In genomic region chr19:41691268-41691970, GRCh38 we compare ENCODE assay signal across 9 cellular contexts. TPM values are rescaled to one million over a fixed set of nuclear protein-coding genes. Genes with fewer than 3 reads are reported as not detected.
A peak's percentile ranks its signal among the peaks of the same experiment; 100 is the strongest.
DNase-seq lines count a peak whose midpoint lies in the region; ATAC-seq, FAIRE-seq and TF ChIP-seq lines count a peak whose summit lies in the region.
"Had no signal": no experiment of that assay in that cellular context is flagged by ENCODE, and none has a peak within 500 bp of the region (broad histone marks: within the 10 kb centered on the region; RNA-seq: fewer than 3 reads in every experiment).

No MANE protein-coding gene starts in this region.

- H3K27me3 ChIP-seq in K562 (ENCODE audit: control insufficient read depth in 2 of 2, insufficient read depth in 2 of 2, low read length in 2 of 2) (no peaks in the 10 kb centered on the region; a peak in 1 of 5 replicates), parathyroid adenoma (ENCODE audit: control insufficient read depth, insufficient read depth, low read length) (no peaks in the 10 kb centered on the region)

- no peaks in the 10 kb centered on the region for H4K20me1 ChIP-seq in K562 (replicated peaks; ENCODE audit: control insufficient read depth, insufficient read depth, low read length)

- intact Hi-C loops in K562 (cut with micrococcal nuclease) = loop anchor here (5.0 kb wide), 1 partner anchor 49 kb away; no protein-coding TSS in a partner anchor

- no peak overlapping the region; a peak in 1 of 4 replicates for H3K9ac ChIP-seq in K562 (ENCODE audit: insufficient read depth in 1 of 2, low read depth in 2 of 2, low read length in 2 of 2)
- no peak overlapping the region for H3K9ac ChIP-seq in parathyroid adenoma

- TF ChIP-seq EP300 in K562 (IDR thresholded peaks at IDR 0.05; ENCODE audit: low read length) = no peak

- no peaks in the 10 kb centered on the region for H3K36me3 ChIP-seq in K562 (ENCODE audit: control insufficient read depth, insufficient read depth, low read length)
- no peaks in the 10 kb centered on the region for H3K36me3 ChIP-seq in parathyroid adenoma (ENCODE audit: control insufficient read depth, insufficient read depth, low read length)

- peak; percentile 81 for FAIRE-seq in K562 (lab: Jason Lieb, UNC)

- POLR2A ChIA-PET in K562 (lab: Yijun Ruan, JAX) = no interaction called here

- no TSS peak for BruUV-seq in K562 (replicated peaks; lab: Mats Ljungman, UMichigan)

- TF ChIP-seq CTCF in K562 (IDR thresholded peaks at IDR 0.05 in 2 of 3, conservative IDR thresholded peaks at IDR 0.05 in 1 of 3; ENCODE audit: insufficient read depth in 2 of 3, low read depth in 1 of 3, low read length in 3 of 3) (peak; percentile 62 to 75 (median 71)), parathyroid adenoma (IDR thresholded peaks at IDR 0.05) (peak; percentile 47)

- TF ChIP-seq RAD21 in K562 (CRISPR knock-in tag; conservative IDR thresholded peaks at IDR 0.05 in 1 of 2, IDR thresholded peaks at IDR 0.05 in 1 of 2) = peak in 1 of 2 experiments; percentile 28; a peak in 1 of 4 replicates

- H3K27ac ChIP-seq in K562 (ENCODE audit: extremely low read depth, low read depth, low read length) = no peak overlapping the region
- H3K27ac ChIP-seq in parathyroid adenoma = no peak overlapping the region
- H3K27ac ChIP-seq: skin epidermis had no signal

- CTCF ChIA-PET in K562 (lab: Yijun Ruan, JAX; ENCODE audit: low intra/inter-chr PET ratio) = no interaction called here

- H3K4me3 ChIP-seq in K562 (no peak overlapping the region), parathyroid adenoma (ENCODE audit: low read depth, low read length) (no peak overlapping the region)
- H3K4me3 ChIP-seq: skin epidermis had no signal

- no peaks in the 10 kb centered on the region; a peak in 1 of 5 replicates for H3K4me1 ChIP-seq in K562 (replicated peaks in 1 of 2; ENCODE audit: control insufficient read depth in 2 of 2, insufficient read depth in 2 of 2, low read length in 2 of 2)
- no peaks in the 10 kb centered on the region for H3K4me1 ChIP-seq in parathyroid adenoma

- H3K9me3 ChIP-seq in K562 (replicated peaks; ENCODE audit: control insufficient read depth, insufficient read depth, low read depth, low read length) (no peaks in the 10 kb centered on the region), parathyroid adenoma (ENCODE audit: control insufficient read depth, low read length) (no peaks in the 10 kb centered on the region)

- no peak for TF ChIP-seq POLR2A in K562 (conservative IDR thresholded peaks at IDR 0.05)

- no peaks in the 10 kb centered on the region for H3K9me1 ChIP-seq in K562 (ENCODE audit: control insufficient read depth, insufficient read depth, low read length)

- H3K4me2 ChIP-seq in K562 (ENCODE audit: insufficient read depth, low read length) (no peak overlapping the region), parathyroid adenoma (ENCODE audit: low read length) (no peak overlapping the region)

- 7% methylated on average over 17 of the region's 20 CpGs for WGBS in K562 (ENCODE audit: insufficient coverage, low coverage, missing lambda C conversion rate)

- no peak overlapping the region for H2AFZ ChIP-seq in K562 (ENCODE audit: low read depth, low read length)
- peak overlapping the region; percentile 68 for H2AFZ ChIP-seq in parathyroid adenoma

- no peaks in the 10 kb centered on the region for H3K79me2 ChIP-seq in K562 (ENCODE audit: control insufficient read depth, insufficient read depth, low read length)
- no peaks in the 10 kb centered on the region for H3K79me2 ChIP-seq in parathyroid adenoma

- in situ Hi-C loops in K562 (cut with MboI) = no loop called here

- peak; percentile 43 to 46 for DNase-seq in activated T-cell treated with anti-CD3 and anti-CD28 coated beads, Interleukin-2, amount 50 U/mL, for 48 hours
- no peak for DNase-seq in activated T-cell treated with anti-CD3 and anti-CD28 coated beads, Interleukin-2, amount 50 U/mL, for 1 hour
- DNase-seq in NCI-H2029 treated with DMSO at 0.1 percent for 48 hours (lab: John Stamatoyannopoulos, UW) (peak; percentile 20), K562 (ENCODE audit: extremely low read depth in 1 of 4, low spot score in 3 of 4) (peak; percentile 35 to 64 (median 54)), GOT3 (lab: John Stamatoyannopoulos, UW) (no peak), T-helper 2 cell (no peak), GM19240 (ENCODE audit: insufficient read length, low spot score) (no peak)

- peak; percentile 87 for ATAC-seq in K562

TF ChIP-seq in K562, 482 proteins besides CTCF, POLR2A, EP300 and RAD21:
- peak; percentile 70; the same call in 1 of the 2 replicates for TF ChIP-seq HINFP (tag; conservative IDR thresholded peaks at IDR 0.05; ENCODE audit: low read depth)
- no peak for TF ChIP-seq ZNF395 (CRISPR knock-in tag; IDR thresholded peaks at IDR 0.05)
- peak; percentile 16; the same call in 1 of the 2 replicates for TF ChIP-seq TFAP4 (CRISPR knock-in tag; IDR thresholded peaks at IDR 0.05; ENCODE audit: borderline replicate concordance)

RNA-seq across cellular contexts. Expression of gene CEACAM7, which starts 3.3 kb away (rescaled TPM):
- not detected in 2 replicates for total RNA-seq in K562 (2011; cell fraction: chromatin; rRNA removed; ENCODE audit: low replicate concordance)
- not detected in 2 replicates for total RNA-seq in K562 (2011; cell fraction: nucleolus; rRNA removed)
- total RNA-seq in K562 (2011; cell fraction: nucleoplasm; rRNA removed) = not detected in 2 replicates
- not detected in 2 replicates for total RNA-seq in K562 (2014; rRNA removed)
- total RNA-seq in K562 (2014; rRNA removed; fragmentation: Illumina TruSeq; extraction: Trizol) = not detected in 2 replicates
- total RNA-seq in K562 (2015; rRNA removed; fragmentation: Illumina TruSeq; extraction: Trizol) = not detected in 2 replicates
- total RNA-seq in K562 (2021) = 0.09 TPM in 1 of 2 replicates, not detected in the other
- not detected in 2 replicates for polyA plus RNA-seq in K562 (2011; rRNA removed)
- polyA plus RNA-seq in K562 (2011; cell fraction: cytosol; rRNA removed) = not detected in 2 replicates
- not detected in 2 replicates for polyA plus RNA-seq in K562 (2011; cell fraction: nucleus; rRNA removed)
- polyA plus RNA-seq in K562 (2012) = not detected in 2 replicates
- not detected in 2 replicates for polyA plus RNA-seq in K562 (2014; fragmentation: Illumina TruSeq; extraction: Trizol)
- polyA plus RNA-seq in K562 (2014; fragmentation: Nextera tagmentation; extraction: Ambion mirVana) = not detected
- polyA plus RNA-seq in K562 (2014; rRNA removed) = not detected in 2 replicates
- not detected in 2 replicates for polyA minus RNA-seq in K562 (2011; rRNA and poly(A)+ RNA removed)
- polyA minus RNA-seq in K562 (2011; cell fraction: cytosol; rRNA and poly(A)+ RNA removed) = not detected in 2 replicates
- polyA minus RNA-seq in K562 (2011; cell fraction: nucleus; rRNA and poly(A)+ RNA removed) = not detected in 2 replicates

RNA-seq across cellular contexts. Expression of gene CEACAM5, which starts 17.0 kb away (rescaled TPM):
- total RNA-seq in K562 (2011; cell fraction: chromatin; rRNA removed; ENCODE audit: low replicate concordance) = not detected in 2 replicates
- total RNA-seq in K562 (2011; cell fraction: nucleolus; rRNA removed) = not detected in 2 replicates
- total RNA-seq in K562 (2011; cell fraction: nucleoplasm; rRNA removed) = not detected in 2 replicates
- not detected in 2 replicates for total RNA-seq in K562 (2014; rRNA removed)
- total RNA-seq in K562 (2014; rRNA removed; fragmentation: Illumina TruSeq; extraction: Trizol) = not detected in 2 replicates
- not detected in 2 replicates for total RNA-seq in K562 (2015; rRNA removed; fragmentation: Illumina TruSeq; extraction: Trizol)
- total RNA-seq in K562 (2021) = 0.33 and 1.7 TPM in 2 replicates
- polyA plus RNA-seq in K562 (2011; rRNA removed) = not detected in 2 replicates
- polyA plus RNA-seq in K562 (2011; cell fraction: cytosol; rRNA removed) = not detected in 2 replicates
- polyA plus RNA-seq in K562 (2011; cell fraction: nucleus; rRNA removed) = not detected in 2 replicates
- polyA plus RNA-seq in K562 (2012) = not detected in 2 replicates
- not detected in 2 replicates for polyA plus RNA-seq in K562 (2014; fragmentation: Illumina TruSeq; extraction: Trizol)
- not detected for polyA plus RNA-seq in K562 (2014; fragmentation: Nextera tagmentation; extraction: Ambion mirVana)
- polyA plus RNA-seq in K562 (2014; rRNA removed) = not detected in 2 replicates
- polyA minus RNA-seq in K562 (2011; rRNA and poly(A)+ RNA removed) = not detected in 2 replicates
- polyA minus RNA-seq in K562 (2011; cell fraction: cytosol; rRNA and poly(A)+ RNA removed) = not detected in 2 replicates
- polyA minus RNA-seq in K562 (2011; cell fraction: nucleus; rRNA and poly(A)+ RNA removed) = not detected in 2 replicates

Comparison
In these comparisons a context has a peak if more than half of its experiments do, and no peak if none do; other contexts are left out.
1. DNase-seq: peak in activated T-cell treated with anti-CD3 and anti-CD28 coated beads, Interleukin-2, amount 50 U/mL, for 48 hours (2 of 2), NCI-H2029 treated with DMSO at 0.1 percent for 48 hours (single experiment) and K562 (4 of 4); none in activated T-cell treated with anti-CD3 and anti-CD28 coated beads, Interleukin-2, amount 50 U/mL, for 1 hour (single experiment), GOT3 (single experiment), T-helper 2 cell (0 of 5) and GM19240 (single experiment).